Comparison of ENCODE assay signal across 1 cellular context in the genomic region with DNA sequence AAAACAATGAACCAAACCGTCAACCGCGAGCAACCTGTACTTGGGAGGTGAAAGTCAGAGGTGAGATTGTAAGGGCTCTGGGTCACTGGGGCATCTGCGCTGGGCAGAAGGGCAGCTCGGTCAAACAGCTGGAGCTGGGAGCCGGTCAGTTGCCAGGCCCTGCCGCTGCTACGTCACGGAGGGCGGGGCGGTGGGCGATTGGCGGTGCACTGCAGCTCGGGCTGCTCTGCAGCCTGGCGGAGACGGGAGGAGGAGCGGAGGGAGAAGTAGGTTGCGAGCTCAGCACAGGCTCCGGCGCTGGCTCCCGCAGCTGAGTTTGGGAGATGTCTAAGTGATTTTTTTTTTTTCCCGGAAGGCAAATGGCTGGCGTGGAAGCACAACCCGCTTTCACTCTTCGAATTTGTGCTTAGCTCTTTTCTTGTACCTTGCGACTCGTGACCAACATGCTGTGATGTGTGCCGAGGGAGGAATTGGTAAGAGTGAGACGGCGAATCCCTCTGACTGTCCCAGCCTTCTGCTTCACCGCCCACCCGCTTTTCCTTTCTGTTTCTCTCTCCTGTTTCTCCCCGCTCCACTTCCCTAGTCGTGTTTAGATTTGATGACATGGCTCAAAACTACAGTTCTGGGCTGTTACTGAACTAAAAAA.
TF ChIP-seq lines count a peak whose summit lies in the region.

A gene (plus strand): TSS at position 229 of the 646 bp plus-strand sequence. CDS start 27,266 bp downstream, outside the sequence.

TF ChIP-seq in HepG2, 621 proteins besides CTCF, POLR2A, EP300 and RAD21 (continued from another document and continues in another):
- TF ChIP-seq, protein P1, sequence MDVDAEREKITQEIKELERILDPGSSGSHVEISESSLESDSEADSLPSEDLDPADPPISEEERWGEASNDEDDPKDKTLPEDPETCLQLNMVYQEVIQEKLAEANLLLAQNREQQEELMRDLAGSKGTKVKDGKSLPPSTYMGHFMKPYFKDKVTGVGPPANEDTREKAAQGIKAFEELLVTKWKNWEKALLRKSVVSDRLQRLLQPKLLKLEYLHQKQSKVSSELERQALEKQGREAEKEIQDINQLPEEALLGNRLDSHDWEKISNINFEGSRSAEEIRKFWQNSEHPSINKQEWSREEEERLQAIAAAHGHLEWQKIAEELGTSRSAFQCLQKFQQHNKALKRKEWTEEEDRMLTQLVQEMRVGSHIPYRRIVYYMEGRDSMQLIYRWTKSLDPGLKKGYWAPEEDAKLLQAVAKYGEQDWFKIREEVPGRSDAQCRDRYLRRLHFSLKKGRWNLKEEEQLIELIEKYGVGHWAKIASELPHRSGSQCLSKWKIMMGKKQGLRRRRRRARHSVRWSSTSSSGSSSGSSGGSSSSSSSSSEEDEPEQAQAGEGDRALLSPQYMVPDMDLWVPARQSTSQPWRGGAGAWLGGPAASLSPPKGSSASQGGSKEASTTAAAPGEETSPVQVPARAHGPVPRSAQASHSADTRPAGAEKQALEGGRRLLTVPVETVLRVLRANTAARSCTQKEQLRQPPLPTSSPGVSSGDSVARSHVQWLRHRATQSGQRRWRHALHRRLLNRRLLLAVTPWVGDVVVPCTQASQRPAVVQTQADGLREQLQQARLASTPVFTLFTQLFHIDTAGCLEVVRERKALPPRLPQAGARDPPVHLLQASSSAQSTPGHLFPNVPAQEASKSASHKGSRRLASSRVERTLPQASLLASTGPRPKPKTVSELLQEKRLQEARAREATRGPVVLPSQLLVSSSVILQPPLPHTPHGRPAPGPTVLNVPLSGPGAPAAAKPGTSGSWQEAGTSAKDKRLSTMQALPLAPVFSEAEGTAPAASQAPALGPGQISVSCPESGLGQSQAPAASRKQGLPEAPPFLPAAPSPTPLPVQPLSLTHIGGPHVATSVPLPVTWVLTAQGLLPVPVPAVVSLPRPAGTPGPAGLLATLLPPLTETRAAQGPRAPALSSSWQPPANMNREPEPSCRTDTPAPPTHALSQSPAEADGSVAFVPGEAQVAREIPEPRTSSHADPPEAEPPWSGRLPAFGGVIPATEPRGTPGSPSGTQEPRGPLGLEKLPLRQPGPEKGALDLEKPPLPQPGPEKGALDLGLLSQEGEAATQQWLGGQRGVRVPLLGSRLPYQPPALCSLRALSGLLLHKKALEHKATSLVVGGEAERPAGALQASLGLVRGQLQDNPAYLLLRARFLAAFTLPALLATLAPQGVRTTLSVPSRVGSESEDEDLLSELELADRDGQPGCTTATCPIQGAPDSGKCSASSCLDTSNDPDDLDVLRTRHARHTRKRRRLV (CRISPR knock-in tag; IDR thresholded peaks at IDR 0.05) = no peak
- peak; percentile 70; the same call in 1 of the 2 replicates for TF ChIP-seq TAF1 (CRISPR knock-in tag; IDR thresholded peaks at IDR 0.05)
- TF ChIP-seq JUND (CRISPR knock-in tag; IDR thresholded peaks at IDR 0.05) = no peak
- TF ChIP-seq ZNF598 (CRISPR knock-in tag; IDR thresholded peaks at IDR 0.05; ENCODE audit: borderline replicate concordance) = no peak; the same call in 1 of the 2 replicates
- TF ChIP-seq NR2C2 (CRISPR knock-in tag; IDR thresholded peaks at IDR 0.05; ENCODE audit: borderline replicate concordance) = no peak
- no peak for TF ChIP-seq ZNF253 (CRISPR knock-in tag; IDR thresholded peaks at IDR 0.05; ENCODE audit: borderline replicate concordance)
- TF ChIP-seq, protein P2, sequence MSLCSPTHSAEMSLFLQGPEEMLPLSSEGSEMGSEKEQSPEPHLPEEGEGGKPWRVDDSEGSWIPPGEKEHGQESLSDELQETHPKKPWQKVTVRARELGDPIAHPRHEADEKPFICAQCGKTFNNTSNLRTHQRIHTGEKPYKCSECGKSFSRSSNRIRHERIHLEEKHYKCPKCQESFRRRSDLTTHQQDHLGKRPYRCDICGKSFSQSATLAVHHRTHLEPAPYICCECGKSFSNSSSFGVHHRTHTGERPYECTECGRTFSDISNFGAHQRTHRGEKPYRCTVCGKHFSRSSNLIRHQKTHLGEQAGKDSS (CRISPR knock-in tag; IDR thresholded peaks at IDR 0.05; ENCODE audit: borderline replicate concordance, low read depth) = no peak
- no peak for TF ChIP-seq SYNCRIP (IDR thresholded peaks at IDR 0.05; ENCODE audit: insufficient read depth, low read depth, low read length)
- TF ChIP-seq, protein P3, sequence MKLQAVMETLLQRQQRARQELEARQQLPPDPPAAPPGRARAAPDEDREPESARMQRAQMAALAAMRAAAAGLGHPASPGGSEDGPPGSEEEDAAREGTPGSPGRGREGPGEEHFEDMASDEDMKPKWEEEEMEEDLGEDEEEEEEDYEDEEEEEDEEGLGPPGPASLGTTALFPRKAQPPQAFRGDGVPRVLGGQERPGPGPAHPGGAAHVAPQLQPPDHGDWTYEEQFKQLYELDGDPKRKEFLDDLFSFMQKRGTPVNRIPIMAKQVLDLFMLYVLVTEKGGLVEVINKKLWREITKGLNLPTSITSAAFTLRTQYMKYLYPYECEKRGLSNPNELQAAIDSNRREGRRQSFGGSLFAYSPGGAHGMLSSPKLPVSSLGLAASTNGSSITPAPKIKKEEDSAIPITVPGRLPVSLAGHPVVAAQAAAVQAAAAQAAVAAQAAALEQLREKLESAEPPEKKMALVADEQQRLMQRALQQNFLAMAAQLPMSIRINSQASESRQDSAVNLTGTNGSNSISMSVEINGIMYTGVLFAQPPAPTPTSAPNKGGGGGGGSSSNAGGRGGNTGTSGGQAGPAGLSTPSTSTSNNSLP (IDR thresholded peaks at IDR 0.05; ENCODE audit: low read depth, low read length) = no peak
- TF ChIP-seq, protein P4, sequence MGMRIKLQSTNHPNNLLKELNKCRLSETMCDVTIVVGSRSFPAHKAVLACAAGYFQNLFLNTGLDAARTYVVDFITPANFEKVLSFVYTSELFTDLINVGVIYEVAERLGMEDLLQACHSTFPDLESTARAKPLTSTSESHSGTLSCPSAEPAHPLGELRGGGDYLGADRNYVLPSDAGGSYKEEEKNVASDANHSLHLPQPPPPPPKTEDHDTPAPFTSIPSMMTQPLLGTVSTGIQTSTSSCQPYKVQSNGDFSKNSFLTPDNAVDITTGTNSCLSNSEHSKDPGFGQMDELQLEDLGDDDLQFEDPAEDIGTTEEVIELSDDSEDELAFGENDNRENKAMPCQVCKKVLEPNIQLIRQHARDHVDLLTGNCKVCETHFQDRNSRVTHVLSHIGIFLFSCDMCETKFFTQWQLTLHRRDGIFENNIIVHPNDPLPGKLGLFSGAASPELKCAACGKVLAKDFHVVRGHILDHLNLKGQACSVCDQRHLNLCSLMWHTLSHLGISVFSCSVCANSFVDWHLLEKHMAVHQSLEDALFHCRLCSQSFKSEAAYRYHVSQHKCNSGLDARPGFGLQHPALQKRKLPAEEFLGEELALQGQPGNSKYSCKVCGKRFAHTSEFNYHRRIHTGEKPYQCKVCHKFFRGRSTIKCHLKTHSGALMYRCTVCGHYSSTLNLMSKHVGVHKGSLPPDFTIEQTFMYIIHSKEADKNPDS (CRISPR knock-in tag; IDR thresholded peaks at IDR 0.05) = no peak
- TF ChIP-seq ZNF44 (CRISPR knock-in tag; IDR thresholded peaks at IDR 0.05) = no peak
- TF ChIP-seq GLI4 (CRISPR knock-in tag; IDR thresholded peaks at IDR 0.05; ENCODE audit: borderline replicate concordance) = no peak
- TF ChIP-seq GABPB1 (CRISPR knock-in tag; IDR thresholded peaks at IDR 0.05) = peak; percentile 71; the same call in 1 of the 2 replicates
- no peak for TF ChIP-seq PHB2 (IDR thresholded peaks at IDR 0.05; ENCODE audit: partially characterized antibody)
- TF ChIP-seq ZBTB42 (CRISPR knock-in tag; IDR thresholded peaks at IDR 0.05) = no peak
- TF ChIP-seq RXRA (CRISPR knock-in tag; IDR thresholded peaks at IDR 0.05) = peak; percentile 20; the same call in 1 of the 2 replicates
- TF ChIP-seq, protein P5, sequence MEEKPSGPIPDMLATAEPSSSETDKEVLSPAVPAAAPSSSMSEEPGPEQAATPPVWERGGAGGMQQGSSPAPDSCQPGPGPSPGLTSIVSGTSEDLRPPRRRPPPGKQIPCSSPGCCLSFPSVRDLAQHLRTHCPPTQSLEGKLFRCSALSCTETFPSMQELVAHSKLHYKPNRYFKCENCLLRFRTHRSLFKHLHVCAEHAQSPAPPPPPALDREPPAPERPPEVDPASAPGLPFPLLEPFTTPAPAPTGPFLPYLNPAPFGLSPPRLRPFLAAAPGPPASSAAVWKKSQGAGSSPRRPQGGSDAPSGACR (CRISPR knock-in tag; IDR thresholded peaks at IDR 0.05) = no peak
- TF ChIP-seq ZNF251 (CRISPR knock-in tag; IDR thresholded peaks at IDR 0.05) = no peak
- TF ChIP-seq, protein P6, sequence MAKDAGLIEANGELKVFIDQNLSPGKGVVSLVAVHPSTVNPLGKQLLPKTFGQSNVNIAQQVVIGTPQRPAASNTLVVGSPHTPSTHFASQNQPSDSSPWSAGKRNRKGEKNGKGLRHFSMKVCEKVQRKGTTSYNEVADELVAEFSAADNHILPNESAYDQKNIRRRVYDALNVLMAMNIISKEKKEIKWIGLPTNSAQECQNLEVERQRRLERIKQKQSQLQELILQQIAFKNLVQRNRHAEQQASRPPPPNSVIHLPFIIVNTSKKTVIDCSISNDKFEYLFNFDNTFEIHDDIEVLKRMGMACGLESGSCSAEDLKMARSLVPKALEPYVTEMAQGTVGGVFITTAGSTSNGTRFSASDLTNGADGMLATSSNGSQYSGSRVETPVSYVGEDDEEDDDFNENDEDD (CRISPR knock-in tag; IDR thresholded peaks at IDR 0.05; ENCODE audit: borderline replicate concordance) = peak; percentile 54; the same call in 1 of the 2 replicates
- no peak for TF ChIP-seq ZNF569 (CRISPR knock-in tag; IDR thresholded peaks at IDR 0.05; ENCODE audit: borderline replicate concordance)
- no peak; the same call in 1 of the 2 replicates for TF ChIP-seq FOXO1 (CRISPR knock-in tag; IDR thresholded peaks at IDR 0.05)
- TF ChIP-seq ZNF207 (IDR thresholded peaks at IDR 0.05; ENCODE audit: borderline replicate concordance) = no peak
- no peak for TF ChIP-seq CCAR2 (optimal IDR thresholded peaks at IDR 0.05; ENCODE audit: low read depth, low read length)
- no peak for TF ChIP-seq ZNF546 (CRISPR knock-in tag; conservative IDR thresholded peaks at IDR 0.05)
- TF ChIP-seq FOSL2 (CRISPR knock-in tag; IDR thresholded peaks at IDR 0.05) = 0 out of 2 replicates have a peak, but pooled peaks have one; percentile 19
- peak; percentile 30; the same call in 1 of the 2 replicates for TF ChIP-seq KAT7 (CRISPR knock-in tag; IDR thresholded peaks at IDR 0.05; ENCODE audit: borderline replicate concordance)
- no peak for TF ChIP-seq ZNF326 (CRISPR knock-in tag; IDR thresholded peaks at IDR 0.05; ENCODE audit: borderline replicate concordance)
- TF ChIP-seq ZNF761 (CRISPR knock-in tag; conservative IDR thresholded peaks at IDR 0.05) = no peak
- no peak for TF ChIP-seq ZNF101 (CRISPR knock-in tag; IDR thresholded peaks at IDR 0.05; ENCODE audit: borderline replicate concordance, low read depth)
- TF ChIP-seq KAT2B (IDR thresholded peaks at IDR 0.05; ENCODE audit: borderline replicate concordance, low read depth, low read length) = no peak
- TF ChIP-seq ATF7-NPFF (CRISPR knock-in tag; IDR thresholded peaks at IDR 0.05; ENCODE audit: low read depth) = peak; percentile 54; the same call in 1 of the 2 replicates
- 0 out of 2 replicates have a peak, but pooled peaks have one; percentile 16 for TF ChIP-seq ZNF205 (CRISPR knock-in tag; IDR thresholded peaks at IDR 0.05)
- no peak for TF ChIP-seq FIP1L1 (IDR thresholded peaks at IDR 0.05; ENCODE audit: borderline replicate concordance, insufficient read depth, low read depth, low read length)
- no peak for TF ChIP-seq TOPORS (CRISPR knock-in tag; IDR thresholded peaks at IDR 0.05)
- TF ChIP-seq, protein P7, sequence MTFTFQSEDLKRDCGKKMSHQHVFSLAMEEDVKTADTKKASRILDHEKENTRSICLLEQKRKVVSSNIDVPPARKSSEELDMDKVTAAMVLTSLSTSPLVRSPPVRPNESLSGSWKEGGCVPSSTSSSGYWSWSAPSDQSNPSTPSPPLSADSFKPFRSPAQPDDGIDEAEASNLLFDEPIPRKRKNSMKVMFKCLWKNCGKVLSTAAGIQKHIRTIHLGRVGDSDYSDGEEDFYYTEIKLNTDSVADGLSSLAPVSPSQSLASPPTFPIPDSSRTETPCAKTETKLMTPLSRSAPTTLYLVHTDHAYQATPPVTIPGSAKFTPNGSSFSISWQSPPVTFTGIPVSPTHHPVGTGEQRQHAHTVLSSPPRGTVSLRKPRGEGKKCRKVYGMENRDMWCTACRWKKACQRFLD (CRISPR knock-in tag; IDR thresholded peaks at IDR 0.05; ENCODE audit: borderline replicate concordance) = peak; percentile 73; the same call in 1 of the 2 replicates
- TF ChIP-seq ZNF816 (CRISPR knock-in tag; IDR thresholded peaks at IDR 0.05; ENCODE audit: borderline replicate concordance) = no peak
- TF ChIP-seq ZNF564 (CRISPR knock-in tag; IDR thresholded peaks at IDR 0.05) = no peak
- peak; percentile 79; the same call in 1 of the 2 replicates for TF ChIP-seq HOXA5 (CRISPR knock-in tag; IDR thresholded peaks at IDR 0.05)
- TF ChIP-seq DMAP1 (CRISPR knock-in tag; IDR thresholded peaks at IDR 0.05) = peak; percentile 50; the same call in 1 of the 2 replicates
- peak; percentile 72; the same call in 1 of the 2 replicates for TF ChIP-seq ZNF768 (CRISPR knock-in tag; IDR thresholded peaks at IDR 0.05)
- TF ChIP-seq SMC3 (IDR thresholded peaks at IDR 0.05; ENCODE audit: low read length) = no peak
- TF ChIP-seq NFIB (CRISPR knock-in tag; IDR thresholded peaks at IDR 0.05; ENCODE audit: borderline replicate concordance) = no peak
- peak; percentile 40 for TF ChIP-seq ZNF263 (CRISPR knock-in tag; IDR thresholded peaks at IDR 0.05)
- no peak for TF ChIP-seq ZBTB8A (CRISPR knock-in tag; IDR thresholded peaks at IDR 0.05; ENCODE audit: borderline replicate concordance, low read depth)
- no peak for TF ChIP-seq ZNF879 (CRISPR knock-in tag; IDR thresholded peaks at IDR 0.05)
- no peak for TF ChIP-seq RBAK (CRISPR knock-in tag; IDR thresholded peaks at IDR 0.05)
- no peak for TF ChIP-seq CCDC6 (CRISPR knock-in tag; IDR thresholded peaks at IDR 0.05)
- TF ChIP-seq, protein P8, sequence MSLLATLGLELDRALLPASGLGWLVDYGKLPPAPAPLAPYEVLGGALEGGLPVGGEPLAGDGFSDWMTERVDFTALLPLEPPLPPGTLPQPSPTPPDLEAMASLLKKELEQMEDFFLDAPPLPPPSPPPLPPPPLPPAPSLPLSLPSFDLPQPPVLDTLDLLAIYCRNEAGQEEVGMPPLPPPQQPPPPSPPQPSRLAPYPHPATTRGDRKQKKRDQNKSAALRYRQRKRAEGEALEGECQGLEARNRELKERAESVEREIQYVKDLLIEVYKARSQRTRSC (CRISPR knock-in tag; IDR thresholded peaks at IDR 0.05; ENCODE audit: low read depth) = no peak
- TF ChIP-seq ZKSCAN5 (CRISPR knock-in tag; IDR thresholded peaks at IDR 0.05) = peak; percentile 81; the same call in 1 of the 2 replicates
- TF ChIP-seq, protein P9, sequence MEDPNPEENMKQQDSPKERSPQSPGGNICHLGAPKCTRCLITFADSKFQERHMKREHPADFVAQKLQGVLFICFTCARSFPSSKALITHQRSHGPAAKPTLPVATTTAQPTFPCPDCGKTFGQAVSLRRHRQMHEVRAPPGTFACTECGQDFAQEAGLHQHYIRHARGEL (CRISPR knock-in tag; IDR thresholded peaks at IDR 0.05) = no peak
- no peak for TF ChIP-seq JUN (CRISPR knock-in tag; IDR thresholded peaks at IDR 0.05)
